ENCODE assay signal across 21 cellular contexts in the genomic region with DNA sequence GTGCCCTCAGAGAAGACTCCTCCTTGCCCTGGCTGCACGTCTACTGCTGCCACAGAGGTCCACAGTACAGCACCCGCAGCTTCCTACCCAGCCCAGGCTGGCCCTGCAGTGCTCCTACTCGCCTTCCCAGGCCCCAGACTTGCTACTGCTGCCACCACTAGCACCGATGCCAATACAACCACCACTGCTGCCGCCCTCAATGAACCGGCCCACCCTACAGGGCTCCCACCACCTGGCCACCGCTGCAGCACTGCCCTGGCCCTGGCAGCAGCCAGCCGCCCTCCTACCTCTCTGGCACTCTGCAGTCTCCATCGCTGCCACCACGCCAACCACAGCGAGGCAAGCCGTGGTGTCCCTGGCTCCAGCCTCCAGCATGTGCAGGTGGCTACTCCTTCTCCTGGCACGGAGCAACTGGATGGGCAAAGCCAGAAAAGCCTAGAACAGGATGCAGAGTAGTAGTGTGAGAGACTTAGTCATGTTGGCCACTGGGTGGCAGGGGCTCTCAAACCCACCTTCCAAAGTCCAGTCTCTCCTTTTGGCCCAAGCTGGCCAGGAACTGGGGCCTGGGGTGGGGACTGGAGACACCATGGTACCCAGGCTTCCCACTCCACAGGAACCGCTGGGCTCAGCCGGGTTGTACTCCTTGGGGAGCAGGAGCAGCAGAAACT. TPM values are rescaled to one million over a fixed set of nuclear protein-coding genes. Genes with fewer than 3 reads are reported as not detected.
"Had no signal": no experiment of that assay in that cellular context is flagged by ENCODE, and none has a peak within 500 bp of the region (broad histone marks: within the 10 kb centered on the region; RNA-seq: fewer than 3 reads in every experiment).

No MANE protein-coding gene starts in this region.

- H3K27me3 ChIP-seq: right lobe of liver, spleen had no signal

- H3K4me1 Mint-ChIP-seq: activated naive CD4-positive, alpha-beta T cell treated with anti-CD3 and anti-CD28 coated beads, Interleukin-2, amount 50 U/mL, for 24 hours; brain; central memory CD8-positive, alpha-beta T cell had no signal

- H3K9me3 Mint-ChIP-seq: activated naive CD4-positive, alpha-beta T cell treated with anti-CD3 and anti-CD28 coated beads, Interleukin-2, amount 50 U/mL, for 24 hours; activated T-cell treated with anti-CD3 and anti-CD28 coated beads, Interleukin-2, amount 50 U/mL, for 24 hours; brain; central memory CD8-positive, alpha-beta T cell; dendritic cell treated with granulocyte-macrophage colony-stimulating factor and Interleukin-4, amounts not matched to agents 40 ng/mL and 50 ng/mL, for 4 days; natural killer cell treated with Interleukin-12 subunit alpha and Interleukin-12 subunit beta and Interleukin-15 and Interleukin-18, amount 100 ng/mL, for 72 hours; type B pancreatic cell had no signal

- H3K4me1 ChIP-seq: right lobe of liver, spleen had no signal

- H3K9me3 ChIP-seq: right lobe of liver, spleen had no signal

- H3K36me3 ChIP-seq: right lobe of liver, spleen had no signal

- H3K4me3 Mint-ChIP-seq: activated naive CD4-positive, alpha-beta T cell treated with anti-CD3 and anti-CD28 coated beads, Interleukin-2, amount 50 U/mL, for 24 hours; activated T-cell treated with anti-CD3 and anti-CD28 coated beads, Interleukin-2, amount 50 U/mL, for 24 hours; brain; central memory CD8-positive, alpha-beta T cell; dendritic cell treated with granulocyte-macrophage colony-stimulating factor and Interleukin-4, amounts not matched to agents 40 ng/mL and 50 ng/mL, for 4 days; natural killer cell treated with Interleukin-12 subunit alpha and Interleukin-12 subunit beta and Interleukin-15 and Interleukin-18, amount 100 ng/mL, for 72 hours; T-helper 17 cell; type B pancreatic cell had no signal

- ATAC-seq: esophagus mucosa, T-helper 17 cell had no signal

- H3K4me3 ChIP-seq: right lobe of liver, spleen had no signal

- H3K36me3 Mint-ChIP-seq: activated naive CD4-positive, alpha-beta T cell treated with anti-CD3 and anti-CD28 coated beads, Interleukin-2, amount 50 U/mL, for 24 hours; brain; natural killer cell treated with Interleukin-12 subunit alpha and Interleukin-12 subunit beta and Interleukin-15 and Interleukin-18, amount 100 ng/mL, for 72 hours; type B pancreatic cell had no signal

- H3K27me3 Mint-ChIP-seq: activated naive CD4-positive, alpha-beta T cell treated with anti-CD3 and anti-CD28 coated beads, Interleukin-2, amount 50 U/mL, for 24 hours had no signal

- H3K27ac ChIP-seq: right lobe of liver, spleen had no signal

- H3K27ac Mint-ChIP-seq: activated naive CD4-positive, alpha-beta T cell treated with anti-CD3 and anti-CD28 coated beads, Interleukin-2, amount 50 U/mL, for 24 hours; activated T-cell treated with anti-CD3 and anti-CD28 coated beads, Interleukin-2, amount 50 U/mL, for 24 hours; brain; dendritic cell treated with granulocyte-macrophage colony-stimulating factor and Interleukin-4, amounts not matched to agents 40 ng/mL and 50 ng/mL, for 4 days; natural killer cell treated with Interleukin-12 subunit alpha and Interleukin-12 subunit beta and Interleukin-15 and Interleukin-18, amount 100 ng/mL, for 72 hours; progenitor cell of endocrine pancreas; T-helper 17 cell; type B pancreatic cell had no signal

- DNase-seq: activated CD4-positive, alpha-beta T cell treated with anti-CD3 and anti-CD28 coated beads, Interleukin-2, amount 50 U/mL, for 1 hour; activated CD4-positive, CD25-positive, alpha-beta regulatory T cell; activated effector memory CD4-positive, alpha-beta T cell treated with Interleukin-2 at 50 U/mL for 16 hours; activated T-cell treated with anti-CD3 and anti-CD28 coated beads, Interleukin-2, amount 50 U/mL, for 24 hours; amygdala; hypothalamus; mammary epithelial cell; occipital lobe; right lobe of liver; spleen; stimulated activated naive CD4-positive, alpha-beta T cell treated with Interleukin-2 at 50 U/mL for 16 hours; T-helper 17 cell had no signal

RNA-seq across cellular contexts. Expression of a gene that starts 39.4 kb away (rescaled TPM):
- total RNA-seq: esophagus mucosa; glomerular endothelial cell; mammary epithelial cell; natural killer cell treated with Interleukin-12 subunit alpha and Interleukin-12 subunit beta and Interleukin-15 and Interleukin-18, amount 100 ng/mL, for 72 hours; occipital lobe; right lobe of liver; spleen; T-helper 17 cell had no signal
- polyA plus RNA-seq: mammary epithelial cell, spleen had no signal
